In the genomic region with DNA sequence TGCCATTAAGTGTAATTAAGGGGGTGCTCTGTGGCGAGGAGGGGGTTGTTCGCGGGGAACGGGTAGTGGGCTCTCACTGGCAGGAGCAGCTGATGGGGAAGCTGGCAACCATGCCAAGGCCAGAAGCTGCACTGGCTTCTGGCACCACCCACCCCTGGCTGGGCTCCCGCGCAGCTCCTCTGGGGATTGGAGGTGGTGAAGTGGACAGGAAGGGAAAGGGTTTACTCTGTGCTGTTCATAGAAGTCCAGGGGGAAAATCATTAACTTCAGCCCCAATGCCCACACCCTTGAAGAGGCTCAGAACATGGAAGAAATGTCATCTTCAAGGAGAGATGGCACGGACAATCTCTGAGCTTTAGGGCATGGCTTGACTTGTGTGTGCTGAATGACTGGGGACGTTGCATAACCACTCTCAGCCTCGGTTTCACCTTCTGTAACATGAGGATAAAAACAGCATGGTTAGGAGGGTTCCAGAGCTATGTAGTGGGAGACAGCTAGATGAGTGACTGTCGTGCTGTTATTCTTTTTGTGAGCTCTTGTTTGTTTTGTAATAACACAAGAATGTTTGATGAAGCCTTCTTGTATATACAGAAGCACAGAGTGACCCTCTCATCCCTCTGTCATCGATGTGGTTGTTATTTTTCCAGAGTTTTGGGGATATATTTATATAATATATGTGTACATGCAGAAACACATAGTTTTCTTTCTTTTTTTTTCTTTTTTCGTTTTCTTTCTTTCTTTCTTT, we compare ENCODE assay signal across 1 cellular context.
A peak's percentile ranks its signal among the peaks of the same experiment; 100 is the strongest.
TF ChIP-seq lines count a peak whose summit lies in the region.

No MANE protein-coding gene starts in this region.

TF ChIP-seq in HEK293, 187 proteins besides CTCF, POLR2A, EP300 and RAD21:
- TF ChIP-seq ZNF366 (tag by site-specific recombination; conservative IDR thresholded peaks at IDR 0.05) (peak; percentile 67), ZNF138 (tag by site-specific recombination; IDR thresholded peaks at IDR 0.05; ENCODE audit: borderline replicate concordance) (no peak), TRIM28 (IDR thresholded peaks at IDR 0.05; ENCODE audit: borderline replicate concordance, low read length) (no peak), YY2 (tag by site-specific recombination; IDR thresholded peaks at IDR 0.05) (no peak)
TF ChIP-seq in HEK293: peak in this region for 1.
